In genomic region chr20:50406610-50407136, GRCh38 we compare ENCODE assay signal across 22 cellular contexts.
"Had no signal": no experiment of that assay in that cellular context is flagged by ENCODE, and none has a peak within 500 bp of the region (broad histone marks: within the 10 kb centered on the region; RNA-seq: fewer than 3 reads in every experiment).

No MANE protein-coding gene starts in this region.

- FAIRE-seq: colon, islet of Langerhans, pancreas, small intestine had no signal

- H3K27ac ChIP-seq: foreskin keratinocyte, left lung, pancreas had no signal

- H3K27ac Mint-ChIP-seq: naive B cell, nephron, progenitor cell of endocrine pancreas had no signal

- H3K9me3 ChIP-seq: pancreas, sigmoid colon, stomach, thoracic aorta had no signal

- H3K4me3 ChIP-seq: heart left ventricle, left lung, pancreas, sigmoid colon, stomach, thoracic aorta had no signal

- H3K36me3 ChIP-seq: heart left ventricle, left lung, pancreas, sigmoid colon, stomach, thoracic aorta had no signal

- H3K4me3 Mint-ChIP-seq: naive B cell, nephron had no signal

- H3K36me3 Mint-ChIP-seq: naive B cell had no signal

- DNase-seq: dermis blood vessel endothelial cell; erythroblast; foreskin keratinocyte; heart left ventricle; hypothalamus; left lung; mesendoderm; naive B cell; occipital lobe; pancreas; sigmoid colon; small intestine; stimulated activated CD4-positive, alpha-beta T cell treated with anti-CD3 and anti-CD28 coated beads, Interleukin-12 subunit alpha, Interleukin-12 subunit beta, amount 100 ng/mL, for 4 hours; stimulated activated naive CD4-positive, alpha-beta T cell; stomach; substantia nigra; trophoblast cell had no signal

- ATAC-seq: foreskin keratinocyte, heart left ventricle, left lung, pancreas had no signal

- H3K4me1 Mint-ChIP-seq: naive B cell had no signal

- H3K4me1 ChIP-seq: foreskin keratinocyte had no signal

- H3K27me3 ChIP-seq: foreskin keratinocyte, heart left ventricle, left lung, pancreas, sigmoid colon, stomach had no signal
